11 cellular contexts compared by ENCODE assay signal in the genomic region with DNA sequence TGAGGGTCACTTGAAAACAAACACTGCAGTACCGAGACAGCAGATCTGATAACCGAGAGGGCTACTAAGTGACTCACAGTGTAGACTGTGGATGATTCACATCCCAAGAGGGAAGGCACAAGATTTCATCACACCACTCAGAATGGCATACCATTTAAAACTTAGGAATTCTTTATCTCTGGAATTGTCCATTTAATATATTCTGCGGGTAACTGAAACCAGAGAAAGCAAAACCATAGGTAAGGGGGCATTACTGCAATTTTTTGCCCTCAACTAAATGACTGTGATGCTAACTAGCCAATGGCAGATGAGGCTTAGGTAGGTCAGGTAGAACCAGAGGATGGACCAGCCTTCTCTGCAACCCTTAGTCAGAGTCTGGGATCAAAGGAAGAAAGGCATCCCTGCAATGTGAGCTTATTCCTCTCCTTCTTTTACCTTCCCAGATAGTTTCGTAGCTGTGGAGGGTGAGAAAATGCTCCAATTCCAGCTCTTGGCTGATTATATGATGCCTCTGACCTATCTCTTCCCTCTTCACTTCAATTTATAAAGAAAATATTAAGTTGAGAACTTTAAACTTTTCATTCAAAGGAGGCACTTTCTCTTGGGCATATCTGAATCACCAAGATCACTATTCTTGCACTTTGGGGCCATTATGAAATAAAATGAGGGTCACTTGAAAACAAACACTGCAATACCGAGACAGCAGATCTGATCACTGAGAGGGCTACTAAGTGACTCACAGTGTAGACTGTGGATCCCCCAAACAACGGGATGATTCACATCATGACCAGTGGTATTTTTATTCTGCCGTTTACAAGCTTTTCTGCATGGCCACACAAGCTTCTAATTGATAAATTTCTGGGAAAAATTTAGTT. TPM values are rescaled to one million over a fixed set of nuclear protein-coding genes. Genes with fewer than 3 reads are reported as not detected.
DNase-seq lines count a peak whose midpoint lies in the region; ATAC-seq, FAIRE-seq and TF ChIP-seq lines count a peak whose summit lies in the region.
"Had no signal": no experiment of that assay in that cellular context is flagged by ENCODE, and none has a peak within 500 bp of the region (broad histone marks: within the 10 kb centered on the region; RNA-seq: fewer than 3 reads in every experiment).

No MANE protein-coding gene starts in this region.

- in situ Hi-C loops in astrocyte of the spinal cord (cut with HindIII; ENCODE audit: low sequenced_read_pairs), result no loop called here

- TF ChIP-seq EP300 in A549 (IDR thresholded peaks at IDR 0.05), result peak; percentile 57 to 73; a peak in 3 of 5 replicates

- peak in 1 of 2 experiments; percentile 20; a peak in 3 of 5 replicates for TF ChIP-seq RAD21 in A549 (conservative IDR thresholded peaks at IDR 0.05 in 1 of 2, IDR thresholded peaks at IDR 0.05 in 1 of 2)

- no peaks in the 10 kb centered on the region for H4K20me1 ChIP-seq in hepatocyte (ENCODE audit: insufficient read depth, poor library complexity, severe bottlenecking)
- H4K20me1 ChIP-seq: BLaER1 had no signal

- peak overlapping the region; percentile 80 to 90 for H3K27ac ChIP-seq in A549
- peak overlapping the region; percentile 66 for H3K27ac ChIP-seq in hepatocyte
- H3K27ac ChIP-seq: BLaER1, KMS-11 had no signal

- 1% methylated on average over 7 of the region's 7 CpGs for WGBS in A549 (ENCODE audit: missing lambda C conversion rate)
- 50% methylated on average over 7 of the region's 7 CpGs for WGBS in hepatocyte (ENCODE audit: low lambda C conversion rate, missing lambda C conversion rate)

- ATAC-seq in A549 (peak; percentile 96 to 98), HG03139 (IDR thresholded peaks at IDR 0.05; ENCODE audit: unreplicated experiment) (no peak), GM21515 (IDR thresholded peaks at IDR 0.05; ENCODE audit: unreplicated experiment) (no peak), GM18870 (IDR thresholded peaks at IDR 0.05; ENCODE audit: unreplicated experiment) (no peak)

- no peak for TF ChIP-seq CTCF in A549 (IDR thresholded peaks at IDR 0.05)
- TF ChIP-seq CTCF in astrocyte of the spinal cord (IDR thresholded peaks at IDR 0.05; ENCODE audit: low read depth, low read length), result no peak
- TF ChIP-seq CTCF in hepatocyte (IDR thresholded peaks at IDR 0.05; ENCODE audit: poor library complexity), result no peak

- H2AFZ ChIP-seq in hepatocyte, result no peak overlapping the region

- FAIRE-seq in A549 (lab: Jason Lieb, UNC), result peak; percentile 100

- peaks cover 59% of the 10 kb centered on the region for H3K4me1 ChIP-seq in A549
- H3K4me1 ChIP-seq in hepatocyte (ENCODE audit: insufficient read depth), result peaks cover 13% of the 10 kb centered on the region

- H3K4me3 ChIP-seq in A549, result peak overlapping the region; percentile 17; the same call in 2 of the 3 replicates
- H3K4me3 ChIP-seq in astrocyte of the spinal cord (ENCODE audit: low read depth, low read length), result no peak overlapping the region
- H3K4me3 ChIP-seq in hepatocyte, result no peak overlapping the region
- H3K4me3 ChIP-seq: BLaER1 had no signal

- POLR2A ChIA-PET in A549 (lab: Yijun Ruan, JAX), result interaction anchor here (1.0 to 2.2 kb wide), 6 partner anchors 22 to 66 kb away, joined by 3 to 20 read pairs (median 8); a partner anchor contains a TSS

- H3K4me2 ChIP-seq in A549 (peak overlapping the region; percentile 70), hepatocyte (peak overlapping the region; percentile 62)
- H3K4me2 ChIP-seq: BLaER1, KMS-11 had no signal

- no peaks in the 10 kb centered on the region for H3K9me2 ChIP-seq in hepatocyte (replicated peaks; ENCODE audit: insufficient read depth)

- H3K27me3 ChIP-seq in hepatocyte, result no peaks in the 10 kb centered on the region
- H3K27me3 ChIP-seq: BLaER1 had no signal

- TF ChIP-seq POLR2A in A549 (IDR thresholded peaks at IDR 0.05; ENCODE audit: low read length), result no peak

- CTCF ChIA-PET in A549 (lab: Yijun Ruan, JAX), result interaction anchor here (0.8 to 2.1 kb wide), 9 partner anchors 10 to 385 kb away, joined by 3 to 17 read pairs (median 5); no protein-coding TSS in a partner anchor

- DNase-seq in A549 (ENCODE audit: low read depth in 1 of 2, low spot score in 1 of 2) (peak; percentile 50 to 86), HT1080 (ENCODE audit: low read depth) (peak; percentile 84), astrocyte of the spinal cord (ENCODE audit: low read depth, low spot score) (peak; percentile 82), hepatocyte (ENCODE audit: low spot score) (peak; percentile 68)
- no peak for DNase-seq in central memory CD4-positive, alpha-beta T cell

- H3K36me3 ChIP-seq in hepatocyte (replicated peaks; ENCODE audit: insufficient read depth, low read depth), result no peaks in the 10 kb centered on the region
- H3K36me3 ChIP-seq: BLaER1 had no signal

- peaks cover 11% of the 10 kb centered on the region; the same call in 2 of the 3 replicates for H3K9me3 ChIP-seq in A549
- no peaks in the 10 kb centered on the region for H3K9me3 ChIP-seq in hepatocyte (ENCODE audit: low read depth)
- H3K9me3 ChIP-seq: BLaER1 had no signal

- no peaks in the 10 kb centered on the region for H3K79me2 ChIP-seq in hepatocyte

TF ChIP-seq in A549, 52 proteins besides CTCF, POLR2A, EP300 and RAD21 (continues in another document):
- TF ChIP-seq CBX2 (IDR thresholded peaks at IDR 0.05; ENCODE audit: borderline replicate concordance, low read depth) (no peak), RARB (CRISPR knock-in tag; IDR thresholded peaks at IDR 0.05) (no peak), PHF8 (IDR thresholded peaks at IDR 0.05; ENCODE audit: borderline replicate concordance, low read depth) (no peak), NR3C1 (IDR thresholded peaks at IDR 0.05) (no peak), MYC (IDR thresholded peaks at IDR 0.05; ENCODE audit: borderline replicate concordance, low read length) (no peak), HOXA7 (CRISPR knock-in tag; IDR thresholded peaks at IDR 0.05) (no peak), HDAC2 (IDR thresholded peaks at IDR 0.05) (no peak), JUNB (IDR thresholded peaks at IDR 0.05) (peak; percentile 96)
- TF ChIP-seq, protein P1, sequence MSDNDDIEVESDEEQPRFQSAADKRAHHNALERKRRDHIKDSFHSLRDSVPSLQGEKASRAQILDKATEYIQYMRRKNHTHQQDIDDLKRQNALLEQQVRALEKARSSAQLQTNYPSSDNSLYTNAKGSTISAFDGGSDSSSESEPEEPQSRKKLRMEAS (IDR thresholded peaks at IDR 0.05), result peak; percentile 55

RNA-seq across cellular contexts. Expression of a gene that starts 6.8 kb away (rescaled TPM):
- polyA plus RNA-seq in A549 (2011; rRNA removed) (not detected in 2 replicates), A549 (2017; fragmentation: RNase III; extraction: RNeasy Plus Mini Kit Qiagen cat#74134 plus additional on column Dnase treatment) (not detected in 3 replicates), hepatocyte (5.1 and 7.3 TPM in 2 replicates)
- polyA plus RNA-seq in A549 (2012; cell fraction: cytosol; rRNA removed), result 0.01 and 0.07 TPM in 2 replicates
- polyA plus RNA-seq in A549 (2012; cell fraction: nucleus; rRNA removed), result not detected in 2 replicates
- polyA minus RNA-seq in A549 (2011; rRNA and poly(A)+ RNA removed), result not detected in 2 replicates
- total RNA-seq in HT1080 (2014; rRNA removed; shearing (Covaris generic)), result not detected in 2 replicates
- not detected in 2 replicates for polyA plus RNA-seq in HT1080 (2015; cell fraction: cytosol; rRNA removed)
- polyA plus RNA-seq in HT1080 (2015; cell fraction: nucleus; rRNA removed), result not detected in 2 replicates
- total RNA-seq in hepatocyte, result 4.9 and 6.3 TPM in 2 replicates

RNA-seq across cellular contexts. Expression of a gene that starts 22.6 kb away (rescaled TPM):
- 0.06 TPM in 1 of 2 replicates, not detected in the other for polyA plus RNA-seq in A549 (2011; rRNA removed)
- not detected in 2 replicates for polyA plus RNA-seq in A549 (2012; cell fraction: cytosol; rRNA removed)
- polyA plus RNA-seq in A549 (2012; cell fraction: nucleus; rRNA removed), result not detected in 2 replicates
- not detected in 3 replicates for polyA plus RNA-seq in A549 (2017; fragmentation: RNase III; extraction: RNeasy Plus Mini Kit Qiagen cat#74134 plus additional on column Dnase treatment)
- not detected in 2 replicates for polyA minus RNA-seq in A549 (2011; rRNA and poly(A)+ RNA removed)
- total RNA-seq in HT1080 (2014; rRNA removed; shearing (Covaris generic)), result not detected in 2 replicates
- polyA plus RNA-seq in HT1080 (2015; cell fraction: cytosol; rRNA removed), result not detected in 2 replicates
- not detected in 2 replicates for polyA plus RNA-seq in HT1080 (2015; cell fraction: nucleus; rRNA removed)
- total RNA-seq in hepatocyte, result 1.7 and 3.2 TPM in 2 replicates
- polyA plus RNA-seq in hepatocyte, result 1.4 and 2.9 TPM in 2 replicates
- total RNA-seq: ureter had no signal

RNA-seq across cellular contexts. Expression of a gene that starts 33.1 kb away (rescaled TPM):
- polyA plus RNA-seq in A549 (2011; rRNA removed) (4.8 and 5.5 TPM in 2 replicates), A549 (2017; fragmentation: RNase III; extraction: RNeasy Plus Mini Kit Qiagen cat#74134 plus additional on column Dnase treatment) (2.0 to 2.4 TPM (median 2.2 TPM) in 3 replicates), hepatocyte (0.17 and 2.0 TPM in 2 replicates)
- polyA plus RNA-seq in A549 (2012; cell fraction: cytosol; rRNA removed), result 0.90 and 1.0 TPM in 2 replicates
- polyA plus RNA-seq in A549 (2012; cell fraction: nucleus; rRNA removed), result 0.67 and 0.81 TPM in 2 replicates
- 1.9 and 3.4 TPM in 2 replicates for polyA minus RNA-seq in A549 (2011; rRNA and poly(A)+ RNA removed)
- total RNA-seq in HT1080 (2014; rRNA removed; shearing (Covaris generic)), result 1.7 and 3.8 TPM in 2 replicates
- polyA plus RNA-seq in HT1080 (2015; cell fraction: cytosol; rRNA removed), result 2.1 and 2.8 TPM in 2 replicates
- 2.3 TPM in 2 replicates for polyA plus RNA-seq in HT1080 (2015; cell fraction: nucleus; rRNA removed)
- 1.5 and 2.3 TPM in 2 replicates for total RNA-seq in hepatocyte

RNA-seq across cellular contexts. Expression of a gene that starts 33.3 kb away (rescaled TPM):
- polyA plus RNA-seq in A549 (2011; rRNA removed) (32.1 and 50.3 TPM in 2 replicates), A549 (2017; fragmentation: RNase III; extraction: RNeasy Plus Mini Kit Qiagen cat#74134 plus additional on column Dnase treatment) (45.7 to 52.2 TPM (median 50.3 TPM) in 3 replicates), hepatocyte (39.3 and 54.2 TPM in 2 replicates)
- polyA plus RNA-seq in A549 (2012; cell fraction: cytosol; rRNA removed), result 26.9 and 30.3 TPM in 2 replicates
- 26.0 and 29.9 TPM in 2 replicates for polyA plus RNA-seq in A549 (2012; cell fraction: nucleus; rRNA removed)
- polyA minus RNA-seq in A549 (2011; rRNA and poly(A)+ RNA removed), result 16.0 and 19.2 TPM in 2 replicates
- 13.7 and 32.1 TPM in 2 replicates for total RNA-seq in HT1080 (2014; rRNA removed; shearing (Covaris generic))
- polyA plus RNA-seq in HT1080 (2015; cell fraction: cytosol; rRNA removed), result 38.0 and 47.1 TPM in 2 replicates
- polyA plus RNA-seq in HT1080 (2015; cell fraction: nucleus; rRNA removed), result 37.7 and 39.4 TPM in 2 replicates
- total RNA-seq in hepatocyte, result 22.8 and 26.6 TPM in 2 replicates

RNA-seq across cellular contexts. Expression of a gene that starts 49.1 kb away (rescaled TPM):
- polyA plus RNA-seq in A549 (2011; rRNA removed), result 0.16 and 0.21 TPM in 2 replicates
- not detected in 2 replicates for polyA plus RNA-seq in A549 (2012; cell fraction: cytosol; rRNA removed)
- polyA plus RNA-seq in A549 (2012; cell fraction: nucleus; rRNA removed), result not detected in 2 replicates
- 0.10 to 0.30 TPM (median 0.11 TPM) in 3 replicates for polyA plus RNA-seq in A549 (2017; fragmentation: RNase III; extraction: RNeasy Plus Mini Kit Qiagen cat#74134 plus additional on column Dnase treatment)
- polyA minus RNA-seq in A549 (2011; rRNA and poly(A)+ RNA removed), result not detected in 2 replicates
- total RNA-seq in HT1080 (2014; rRNA removed; shearing (Covaris generic)), result 0.23 and 0.90 TPM in 2 replicates
- polyA plus RNA-seq in HT1080 (2015; cell fraction: cytosol; rRNA removed), result 0.11 and 0.14 TPM in 2 replicates
- 0.15 TPM in 1 of 2 replicates, not detected in the other for polyA plus RNA-seq in HT1080 (2015; cell fraction: nucleus; rRNA removed)
- 115 and 117 TPM in 2 replicates for total RNA-seq in hepatocyte
- 561 and 646 TPM in 2 replicates for polyA plus RNA-seq in hepatocyte

Comparison
In these comparisons a context has a peak if more than half of its experiments do, and no peak if none do; other contexts are left out.
1. ATAC-seq: peak in A549 (2 of 2); none in HG03139 (single experiment), GM21515 (single experiment) and GM18870 (single experiment).